ENCODE assay signal across 14 cellular contexts in genomic region chr9:126844085-126844484, GRCh38. TPM values are rescaled to one million over a fixed set of nuclear protein-coding genes. Genes with fewer than 3 reads are reported as not detected.
DNase-seq lines count a peak whose midpoint lies in the region; ATAC-seq, FAIRE-seq and TF ChIP-seq lines count a peak whose summit lies in the region.
"Had no signal": no experiment of that assay in that cellular context is flagged by ENCODE, and none has a peak within 500 bp of the region (broad histone marks: within the 10 kb centered on the region; RNA-seq: fewer than 3 reads in every experiment).

No MANE protein-coding gene starts in this region.

- H3K9me3 ChIP-seq in mammary epithelial cell (replicated peaks; ENCODE audit: insufficient read depth, low read length) (no peaks in the 10 kb centered on the region), mesenchymal stem cell (ENCODE audit: control insufficient read depth, low read length) (no peaks in the 10 kb centered on the region), stomach (no peaks in the 10 kb centered on the region)
- H3K9me3 ChIP-seq: Peyer's patch, upper lobe of right lung had no signal

- dilution Hi-C loops in mammary epithelial cell (cut with HindIII; ENCODE audit: low sequenced_read_pairs) = no loop called here

- no peak overlapping the region for H2BK12ac ChIP-seq in mesenchymal stem cell (ENCODE audit: low read length in 2 of 2)

- TF ChIP-seq CTCF in AG09309 (IDR thresholded peaks at IDR 0.05; ENCODE audit: control insufficient read depth, insufficient read depth, low read depth, low read length, missing control alignments) (no peak), mammary epithelial cell (conservative IDR thresholded peaks at IDR 0.05 in 1 of 2, IDR thresholded peaks at IDR 0.05 in 1 of 2; ENCODE audit: extremely low read depth in 1 of 2, insufficient read depth in 1 of 2, low read depth in 1 of 2, low read length in 2 of 2) (no peak), stomach (IDR thresholded peaks at IDR 0.05) (no peak)

- no peak overlapping the region for H4K91ac ChIP-seq in mesenchymal stem cell (ENCODE audit: low read length)

- H3K4me1 ChIP-seq in mammary epithelial cell (ENCODE audit: insufficient read depth, low read length) (peaks cover 21% of the 10 kb centered on the region), mesenchymal stem cell (ENCODE audit: control insufficient read depth, insufficient read depth, low read depth, low read length) (peaks cover 1% of the 10 kb centered on the region), stomach (no peaks in the 10 kb centered on the region)
- H3K4me1 ChIP-seq: Peyer's patch, upper lobe of right lung had no signal

- H3K14ac ChIP-seq in mesenchymal stem cell (ENCODE audit: low read length in 2 of 2) = no peak overlapping the region

- H2BK120ac ChIP-seq in mesenchymal stem cell (ENCODE audit: low read depth, low read length) = no peak overlapping the region

- H3K23ac ChIP-seq in mesenchymal stem cell (ENCODE audit: low read length in 2 of 2) = no peak overlapping the region

- H3K18ac ChIP-seq in mesenchymal stem cell (ENCODE audit: low read depth in 1 of 2, low read length in 2 of 2) = no peak overlapping the region

- no TSS peak for BruUV-seq in mammary epithelial cell (replicated peaks; lab: Mats Ljungman, UMichigan)

- H2BK15ac ChIP-seq in mesenchymal stem cell (ENCODE audit: low read depth, poor library complexity, severe bottlenecking) = no peak overlapping the region

- H3K9me3 Mint-ChIP-seq in activated naive CD4-positive, alpha-beta T cell treated with anti-CD3 and anti-CD28 coated beads, Interleukin-2, amount 50 U/mL, for 72 hours = no peaks in the 10 kb centered on the region
- H3K9me3 Mint-ChIP-seq: activated CD4-positive, alpha-beta T cell treated with anti-CD3 and anti-CD28 coated beads, Interleukin-2, amount 10 ng/mL, durations not matched to agents 7 days and 5 days; nephron progenitor cell had no signal

- H4K20me1 ChIP-seq in mammary epithelial cell (ENCODE audit: insufficient read depth, low read length) = no peaks in the 10 kb centered on the region

- H3K4me3 ChIP-seq in AG09309 (ENCODE audit: control insufficient read depth, low read depth, low read length) = no peak overlapping the region
- no peak overlapping the region for H3K4me3 ChIP-seq in mammary epithelial cell (replicated peaks in 1 of 3; ENCODE audit: insufficient read depth in 1 of 3, low read depth in 2 of 3, low read length in 3 of 3)
- no peak overlapping the region for H3K4me3 ChIP-seq in mesenchymal stem cell (ENCODE audit: insufficient read depth in 1 of 2, low read depth in 1 of 2, low read length in 2 of 2)
- H3K4me3 ChIP-seq in stomach = no peak overlapping the region
- H3K4me3 ChIP-seq: Peyer's patch, upper lobe of right lung had no signal

- H3K79me2 ChIP-seq in mammary epithelial cell (ENCODE audit: insufficient read depth, low read length) = no peaks in the 10 kb centered on the region

- ATAC-seq in activated naive CD4-positive, alpha-beta T cell treated with anti-CD3 and anti-CD28 coated beads, Interleukin-2, amount 50 U/mL, for 72 hours = no peak
- no peak for ATAC-seq in GM18505 (IDR thresholded peaks at IDR 0.05; ENCODE audit: unreplicated experiment)

- DNase-seq in AG09309 (ENCODE audit: low read depth) = peak; percentile 59
- peak; percentile 72 for DNase-seq in HTR-8/SVneo (ENCODE audit: insufficient read length, low spot score)
- peak; percentile 87 for DNase-seq in mammary epithelial cell
- peak; percentile 50 for DNase-seq in mesenchymal stem cell
- DNase-seq in activated naive CD4-positive, alpha-beta T cell treated with anti-CD3 and anti-CD28 coated beads, Interleukin-2, amount 50 U/mL, for 72 hours (ENCODE audit: low spot score in 2 of 2) = no peak
- DNase-seq in stomach = no peak
- no peak for DNase-seq in NCI-H146 treated with DMSO at 0.1 percent for 48 hours (lab: John Stamatoyannopoulos, UW; ENCODE audit: unreplicated experiment)
- DNase-seq: activated CD4-positive, alpha-beta T cell treated with anti-CD3 and anti-CD28 coated beads, Interleukin-2, amount 10 ng/mL, durations not matched to agents 7 days and 5 days; NCI-H146; nephron progenitor cell; Peyer's patch; upper lobe of right lung had no signal

- peak overlapping the region; percentile 11 for H3K27ac ChIP-seq in mammary epithelial cell (ENCODE audit: insufficient read depth, low read depth, low read length)
- H3K27ac ChIP-seq in mesenchymal stem cell (ENCODE audit: low read length, poor library complexity, severe bottlenecking) = no peak overlapping the region
- H3K27ac ChIP-seq in stomach = no peak overlapping the region
- H3K27ac ChIP-seq: Peyer's patch, upper lobe of right lung had no signal

- no peaks in the 10 kb centered on the region for H3K36me3 ChIP-seq in mammary epithelial cell (ENCODE audit: insufficient read depth, low read length)
- H3K36me3 ChIP-seq in mesenchymal stem cell (ENCODE audit: control insufficient read depth in 1 of 2, insufficient read depth in 2 of 2, low read depth in 1 of 2, low read length in 2 of 2) = peaks cover 5 to 6% of the 10 kb centered on the region in 2 experiments
- peaks cover 0 to 6% (median 4%) of the 10 kb centered on the region in 4 donors for H3K36me3 ChIP-seq in stomach
- H3K36me3 ChIP-seq: Peyer's patch had no signal

- H2BK5ac ChIP-seq in mesenchymal stem cell (ENCODE audit: low read depth, low read length, poor library complexity, severe bottlenecking) = no peak overlapping the region

- 20% methylated on average over 4 of the region's 5 CpGs for WGBS in mammary epithelial cell (ENCODE audit: low coverage, missing lambda C conversion rate)
- WGBS in mesenchymal stem cell = 65% methylated on average over 5 of the region's 5 CpGs
- WGBS in stomach, 5 donors = 51 to 63% (median 58%) methylated on average over 5 of the region's 5 CpGs

- no peak overlapping the region for H4K8ac ChIP-seq in mesenchymal stem cell (ENCODE audit: low read length)

- no peaks in the 10 kb centered on the region for H3K36me3 Mint-ChIP-seq in activated naive CD4-positive, alpha-beta T cell treated with anti-CD3 and anti-CD28 coated beads, Interleukin-2, amount 50 U/mL, for 72 hours

- H3K4me2 ChIP-seq in mammary epithelial cell (ENCODE audit: insufficient read depth, low read depth, low read length) (peak overlapping the region; percentile 58), mesenchymal stem cell (ENCODE audit: low read length, poor library complexity, severe bottlenecking) (no peak overlapping the region)

- H3K79me1 ChIP-seq in mesenchymal stem cell (replicated peaks; ENCODE audit: low read length, poor library complexity, severe bottlenecking) = peaks cover 6% of the 10 kb centered on the region

- no peak overlapping the region for H2AFZ ChIP-seq in mammary epithelial cell (ENCODE audit: low read depth, low read length)
- no peak overlapping the region for H2AFZ ChIP-seq in mesenchymal stem cell (ENCODE audit: low read depth, low read length)

- H3K4ac ChIP-seq in mesenchymal stem cell (ENCODE audit: low read depth in 1 of 2, low read length in 2 of 2) = no peak overlapping the region

- H3K27ac Mint-ChIP-seq in activated naive CD4-positive, alpha-beta T cell treated with anti-CD3 and anti-CD28 coated beads, Interleukin-2, amount 50 U/mL, for 72 hours = no peak overlapping the region
- H3K27ac Mint-ChIP-seq: activated CD4-positive, alpha-beta T cell treated with anti-CD3 and anti-CD28 coated beads, Interleukin-2, amount 10 ng/mL, durations not matched to agents 7 days and 5 days; nephron progenitor cell had no signal

- CTCF ChIA-PET in mammary epithelial cell (lab: Charles Lee; ENCODE audit: low non-redundant PET) = no interaction called here

- FAIRE-seq in HTR-8/SVneo (lab: Jason Lieb, UNC) = no peak
- FAIRE-seq: GM18507 had no signal

- no peaks in the 10 kb centered on the region for H3K27me3 ChIP-seq in mammary epithelial cell (ENCODE audit: insufficient read depth, low read length)
- peaks cover 0 to 5% of the 10 kb centered on the region in 2 experiments for H3K27me3 ChIP-seq in mesenchymal stem cell (ENCODE audit: control insufficient read depth in 1 of 2, insufficient read depth in 1 of 2, low read length in 2 of 2)
- H3K27me3 ChIP-seq in stomach = no peaks in the 10 kb centered on the region
- H3K27me3 ChIP-seq: Peyer's patch, upper lobe of right lung had no signal

- no peak for TF ChIP-seq EP300 in stomach (IDR thresholded peaks at IDR 0.05)

- H3K9ac ChIP-seq in mammary epithelial cell (ENCODE audit: insufficient read depth, low read length) (no peak overlapping the region), mesenchymal stem cell (ENCODE audit: low read length) (peak overlapping the region; percentile 22)

- no peak overlapping the region for H2AK5ac ChIP-seq in mesenchymal stem cell (ENCODE audit: low read length, severe bottlenecking)

- in situ Hi-C loops in mammary epithelial cell (cut with MboI; ENCODE audit: low sequenced_read_pairs in 2 of 2) = no loop called here

- TF ChIP-seq POLR2A in stomach (IDR thresholded peaks at IDR 0.05) (no peak), GM18505 (IDR thresholded peaks at IDR 0.05; ENCODE audit: borderline replicate concordance, extremely low read depth, insufficient read depth, insufficient read length) (no peak)

- intact Hi-C loops in mammary epithelial cell (cut with micrococcal nuclease) (no loop called here), stomach (cut with DNase I; ENCODE audit: low total_unique reads) (no loop called here)

RNA-seq across cellular contexts. Expression of gene ZBTB34, which starts 16.4 kb away (rescaled TPM):
- total RNA-seq in mammary epithelial cell = 10 to 100 TPM in 1 of 2 donors, 1 to 10 TPM in 1; 5.1 to 10.3 TPM
- polyA plus RNA-seq in mammary epithelial cell = 3.4 TPM
- 7.0 TPM for polyA minus RNA-seq in mammary epithelial cell
- polyA plus RNA-seq in mesenchymal stem cell (2013, experiment 1 of 2) = 6.7 TPM
- 6.5 TPM for polyA plus RNA-seq in mesenchymal stem cell (2013, experiment 2 of 2)
- 10 to 100 TPM in 1 of 2 donors, 1 to 10 TPM in 1; 5.2 to 15.9 TPM for total RNA-seq in activated naive CD4-positive, alpha-beta T cell treated with anti-CD3 and anti-CD28 coated beads, Interleukin-2, amount 50 U/mL, for 72 hours
- total RNA-seq in stomach = 10 to 100 TPM in 4 of 5 donors, 1 to 10 TPM in 1; 8.5 to 25.7 (median 14.0) TPM
- 1 to 10 TPM in 2 of 3 donors, under 1 TPM in 1; 0.92 to 1.5 (median 1.5) TPM for polyA plus RNA-seq in stomach

RNA-seq across cellular contexts. Expression of gene ZBTB43, which starts 39.2 kb away (rescaled TPM):
- total RNA-seq in mammary epithelial cell (10 to 100 TPM; 24.0 to 32.4 TPM), stomach (100 to 1,000 TPM in 1 of 5 donors, 10 to 100 TPM in 3, 1 to 10 TPM in 1; 2.0 to 114 (median 15.5) TPM)
- polyA plus RNA-seq in mammary epithelial cell (7.0 TPM), stomach (1 to 10 TPM; 1.8 to 2.9 (median 2.4) TPM)
- polyA minus RNA-seq in mammary epithelial cell = 6.4 TPM
- 8.1 TPM for polyA plus RNA-seq in mesenchymal stem cell (2013, experiment 1 of 2)
- polyA plus RNA-seq in mesenchymal stem cell (2013, experiment 2 of 2) = 8.2 TPM
- total RNA-seq in activated naive CD4-positive, alpha-beta T cell treated with anti-CD3 and anti-CD28 coated beads, Interleukin-2, amount 50 U/mL, for 72 hours = 10 to 100 TPM; 19.5 to 51.4 TPM

Comparison
In these comparisons a context has a peak if more than half of its experiments do, and no peak if none do; other contexts are left out.
1. DNase-seq: peak in AG09309 (single experiment), HTR-8/SVneo (single experiment), mammary epithelial cell (single experiment) and mesenchymal stem cell (single experiment); none in activated naive CD4-positive, alpha-beta T cell treated with anti-CD3 and anti-CD28 coated beads, Interleukin-2, amount 50 U/mL, for 72 hours (0 of 2), stomach (single experiment) and NCI-H146 treated with DMSO at 0.1 percent for 48 hours (single experiment).